In genomic region chr11:32761774-32762173, GRCh38 we compare ENCODE assay signal across 6 cellular contexts. TPM values are rescaled to one million over a fixed set of nuclear protein-coding genes. Genes with fewer than 3 reads are reported as not detected.
"Had no signal": no experiment of that assay in that cellular context is flagged by ENCODE, and none has a peak within 500 bp of the region (broad histone marks: within the 10 kb centered on the region; RNA-seq: fewer than 3 reads in every experiment).

No MANE protein-coding gene starts in this region.

RNA-seq across cellular contexts. Expression of gene CCDC73, which starts 32.7 kb away (rescaled TPM):
- total RNA-seq: suprapubic skin, transverse colon, upper lobe of right lung, vagina had no signal
- polyA plus RNA-seq: stomach, urinary bladder had no signal
